ENCODE assay signal across 19 cellular contexts in genomic region chr9:128696923-128697707, GRCh38. TPM values are rescaled to one million over a fixed set of nuclear protein-coding genes. Genes with fewer than 3 reads are reported as not detected.
DNase-seq lines count a peak whose midpoint lies in the region; ATAC-seq and TF ChIP-seq lines count a peak whose summit lies in the region.
"Had no signal": no experiment of that assay in that cellular context is flagged by ENCODE, and none has a peak within 500 bp of the region (broad histone marks: within the 10 kb centered on the region; RNA-seq: fewer than 3 reads in every experiment).

No MANE protein-coding gene starts in this region.

- H3K4me2 ChIP-seq in DND-41 (ENCODE audit: insufficient read depth, low read length) (no peak overlapping the region), GM23338 (no peak overlapping the region)
- H3K4me2 ChIP-seq: BLaER1 treated with 17β-estradiol and CSF1 and Interleukin-3, amounts not matched to agents 10 nM and 100 nM had no signal

- no peaks in the 10 kb centered on the region; the same call in 2 of the 3 replicates for H3K9me3 Mint-ChIP-seq in GM23338
- H3K9me3 Mint-ChIP-seq in activated naive CD8-positive, alpha-beta T cell treated with anti-CD3 and anti-CD28 coated beads, Interleukin-2, amount 50 U/mL, for 24 hours = no peaks in the 10 kb centered on the region
- H3K9me3 Mint-ChIP-seq in natural killer cell = no peaks in the 10 kb centered on the region
- H3K9me3 Mint-ChIP-seq: natural killer cell treated with Interleukin-12 subunit alpha and Interleukin-12 subunit beta and Interleukin-15 and Interleukin-18, amount 100 ng/mL, for 72 hours had no signal

- H3K4me3 Mint-ChIP-seq in GM23338 (0 out of 3 replicates have a peak overlapping the region, but pooled peaks have one; percentile 30), natural killer cell (no peak overlapping the region)
- H3K4me3 Mint-ChIP-seq in activated naive CD8-positive, alpha-beta T cell treated with anti-CD3 and anti-CD28 coated beads, Interleukin-2, amount 50 U/mL, for 24 hours = no peak overlapping the region
- H3K4me3 Mint-ChIP-seq: natural killer cell treated with Interleukin-12 subunit alpha and Interleukin-12 subunit beta and Interleukin-15 and Interleukin-18, amount 100 ng/mL, for 72 hours had no signal

- intact Hi-C loops in natural killer cell (cut with micrococcal nuclease) = no loop called here

- H3K4me3 ChIP-seq in DND-41 (ENCODE audit: low read depth in 1 of 2, low read length in 2 of 2) (no peak overlapping the region), GM23338 (no peak overlapping the region)
- H3K4me3 ChIP-seq: BLaER1 treated with 17β-estradiol and CSF1 and Interleukin-3, amounts not matched to agents 10 nM and 100 nM; gastroesophageal sphincter had no signal

- H3K9me3 ChIP-seq in DND-41 (ENCODE audit: insufficient read depth, low read length, severe bottlenecking) = no peaks in the 10 kb centered on the region
- H3K9me3 ChIP-seq: BLaER1 treated with 17β-estradiol and CSF1 and Interleukin-3, amounts not matched to agents 10 nM and 100 nM; gastroesophageal sphincter had no signal

- no peak overlapping the region for H2AFZ ChIP-seq in DND-41 (ENCODE audit: low read depth, low read length)
- no peak overlapping the region for H2AFZ ChIP-seq in GM23338

- DNase-seq in DND-41 = no peak
- no peak for DNase-seq in GM23338 (ENCODE audit: low spot score)
- no peak for DNase-seq in activated naive CD8-positive, alpha-beta T cell treated with anti-CD3 and anti-CD28 coated beads, Interleukin-2, amount 50 U/mL, for 24 hours
- DNase-seq in natural killer cell = no peak
- no peak for DNase-seq in anterior cingulate cortex (lab: John Stamatoyannopoulos, UW)
- no peak for DNase-seq in NOMO-1 (lab: John Stamatoyannopoulos, UW; ENCODE audit: unreplicated experiment in 2 of 2)
- DNase-seq: activated CD4-positive, alpha-beta T cell treated with anti-CD3 and anti-CD28 coated beads for 1 hour; DMS79; H7; MM.1S; NCI-H2081; NCI-H526; right cardiac atrium; stimulated activated CD4-positive, alpha-beta T cell treated with anti-CD3 and anti-CD28 coated beads, Interleukin-1b, Interleukin-23, amount 100 ng/mL, for 48 hours had no signal

- H3K36me3 ChIP-seq in DND-41 (ENCODE audit: insufficient read depth, low read length) (peaks cover 39% of the 10 kb centered on the region), GM23338 (ENCODE audit: insufficient read depth) (peaks cover 47% of the 10 kb centered on the region)

- no peaks in the 10 kb centered on the region for H3K27me3 ChIP-seq in DND-41 (ENCODE audit: insufficient read depth, low read length, poor library complexity)
- H3K27me3 ChIP-seq in GM23338 (ENCODE audit: insufficient read depth) = no peaks in the 10 kb centered on the region
- H3K27me3 ChIP-seq: BLaER1 treated with 17β-estradiol and CSF1 and Interleukin-3, amounts not matched to agents 10 nM and 100 nM; gastroesophageal sphincter had no signal

- H3K4me1 Mint-ChIP-seq in GM23338 = no peaks in the 10 kb centered on the region; the same call in 2 of the 3 replicates
- H3K4me1 Mint-ChIP-seq in activated naive CD8-positive, alpha-beta T cell treated with anti-CD3 and anti-CD28 coated beads, Interleukin-2, amount 50 U/mL, for 24 hours = peaks cover 37% of the 10 kb centered on the region
- peaks cover 15 to 17% of the 10 kb centered on the region in 2 donors for H3K4me1 Mint-ChIP-seq in natural killer cell

- H3K36me3 Mint-ChIP-seq in GM23338 (ENCODE audit: low read depth) (peaks cover 57% of the 10 kb centered on the region), natural killer cell (peaks cover 36% of the 10 kb centered on the region)
- peaks cover 50% of the 10 kb centered on the region for H3K36me3 Mint-ChIP-seq in activated naive CD8-positive, alpha-beta T cell treated with anti-CD3 and anti-CD28 coated beads, Interleukin-2, amount 50 U/mL, for 24 hours (ENCODE audit: low read depth)

- H3K27me3 Mint-ChIP-seq in GM23338 (ENCODE audit: insufficient read depth, low read depth, poor library complexity) (peaks cover 20% of the 10 kb centered on the region), natural killer cell (ENCODE audit: low read depth in 2 of 2) (no peaks in the 10 kb centered on the region)
- H3K27me3 Mint-ChIP-seq in activated naive CD8-positive, alpha-beta T cell treated with anti-CD3 and anti-CD28 coated beads, Interleukin-2, amount 50 U/mL, for 24 hours = no peaks in the 10 kb centered on the region
- H3K27me3 Mint-ChIP-seq: natural killer cell treated with Interleukin-12 subunit alpha and Interleukin-12 subunit beta and Interleukin-15 and Interleukin-18, amount 100 ng/mL, for 72 hours had no signal

- peaks cover 13% of the 10 kb centered on the region for H3K79me2 ChIP-seq in DND-41 (ENCODE audit: insufficient read depth, low read length)
- H3K79me2 ChIP-seq in GM23338 (replicated peaks; ENCODE audit: insufficient read depth) = peaks cover 23% of the 10 kb centered on the region

- H4K20me1 ChIP-seq in DND-41 (ENCODE audit: insufficient read depth, low read length) = peaks cover 17% of the 10 kb centered on the region; the same call in 1 of the 2 replicates
- peaks cover 30% of the 10 kb centered on the region for H4K20me1 ChIP-seq in GM23338 (replicated peaks; ENCODE audit: insufficient read depth)

- H3K27ac Mint-ChIP-seq in GM23338 (no peak overlapping the region), natural killer cell (peak overlapping the region; percentile 45 to 63)
- H3K27ac Mint-ChIP-seq in activated naive CD8-positive, alpha-beta T cell treated with anti-CD3 and anti-CD28 coated beads, Interleukin-2, amount 50 U/mL, for 24 hours = no peak overlapping the region

- peak; percentile 39 for ATAC-seq in DND-41 (ENCODE audit: insufficient read depth, low read depth)
- ATAC-seq in GM23338 = peak; percentile 17
- ATAC-seq in activated naive CD8-positive, alpha-beta T cell treated with anti-CD3 and anti-CD28 coated beads, Interleukin-2, amount 50 U/mL, for 24 hours = peak; percentile 27
- no peak for ATAC-seq in natural killer cell
- ATAC-seq in GM18873 (IDR thresholded peaks at IDR 0.05; ENCODE audit: low FRiP score, unreplicated experiment) = no peak
- ATAC-seq: gastroesophageal sphincter, right cardiac atrium had no signal

- H3K4me1 ChIP-seq in DND-41 (ENCODE audit: insufficient read depth, low read length) = peaks cover 15% of the 10 kb centered on the region
- no peaks in the 10 kb centered on the region for H3K4me1 ChIP-seq in GM23338 (ENCODE audit: insufficient read depth)

- peaks cover 70% of the 10 kb centered on the region for H3F3A ChIP-seq in GM23338 (replicated peaks; ENCODE audit: low read depth)

- no peak for TF ChIP-seq CTCF in DND-41 (IDR thresholded peaks at IDR 0.05; ENCODE audit: borderline replicate concordance, extremely low read depth, low read length, poor library complexity, severe bottlenecking)
- TF ChIP-seq CTCF in GM23338 (conservative IDR thresholded peaks at IDR 0.05; ENCODE audit: low read depth in 2 of 2) = no peak
- TF ChIP-seq CTCF in natural killer cell (IDR thresholded peaks at IDR 0.05) = no peak

- no peak overlapping the region for H3K9ac ChIP-seq in DND-41 (ENCODE audit: low read depth, low read length)
- H3K9ac ChIP-seq: BLaER1 treated with 17β-estradiol and CSF1 and Interleukin-3, amounts not matched to agents 10 nM and 100 nM had no signal

- H3K9me2 ChIP-seq in GM23338 (ENCODE audit: insufficient read depth) = no peaks in the 10 kb centered on the region

- H3K27ac ChIP-seq in DND-41 (ENCODE audit: low read length) (no peak overlapping the region), GM23338 (ENCODE audit: low read depth) (peak overlapping the region; percentile 29; the same call in 1 of the 2 replicates)
- H3K27ac ChIP-seq: BLaER1 treated with 17β-estradiol and CSF1 and Interleukin-3, amounts not matched to agents 10 nM and 100 nM; epithelial cell of prostate; gastroesophageal sphincter had no signal

TF ChIP-seq in GM23338, 12 proteins besides CTCF, POLR2A, EP300 and RAD21:
- no peak for TF ChIP-seq EZH2phosphoT487 (IDR thresholded peaks at IDR 0.05; ENCODE audit: unreplicated experiment)
- TF ChIP-seq POLR2AphosphoS5 (IDR thresholded peaks at IDR 0.05; ENCODE audit: low read depth) = peak; percentile 62

RNA-seq across cellular contexts. Expression of gene PKN3, which starts 5.2 kb away (rescaled TPM):
- total RNA-seq in GM23338 (2014; rRNA removed; shearing (Covaris generic)) = 16.3 and 17.7 TPM in 2 replicates
- polyA plus RNA-seq in GM23338 (2016; fragmentation: Nextera tagmentation; extraction: Ambion mirVana) = 6.2 and 6.7 TPM in 2 replicates
- 1 to 10 TPM; 3.6 to 4.5 (median 3.9) TPM for total RNA-seq in natural killer cell

RNA-seq across cellular contexts. Expression of gene SET, which starts 8.1 kb away (rescaled TPM):
- total RNA-seq in GM23338 (2014; rRNA removed; shearing (Covaris generic)) = 949 and 964 TPM in 2 replicates
- polyA plus RNA-seq in GM23338 (2016; fragmentation: Nextera tagmentation; extraction: Ambion mirVana) = 1,113 and 1,261 TPM in 2 replicates
- total RNA-seq in natural killer cell = 100 to 1,000 TPM; 331 to 341 (median 334) TPM

RNA-seq across cellular contexts. Expression of gene ZDHHC12, which starts 26.8 kb away (rescaled TPM):
- total RNA-seq in GM23338 (2014; rRNA removed; shearing (Covaris generic)) = 54.1 and 57.9 TPM in 2 replicates
- 47.5 and 50.3 TPM in 2 replicates for polyA plus RNA-seq in GM23338 (2016; fragmentation: Nextera tagmentation; extraction: Ambion mirVana)
- total RNA-seq in natural killer cell = 10 to 100 TPM; 26.1 to 37.1 (median 28.6) TPM

RNA-seq across cellular contexts. Expression of gene DYNC2I2, which starts 40.5 kb away (rescaled TPM):
- total RNA-seq in GM23338 (2014; rRNA removed; shearing (Covaris generic)) = 68.4 and 78.3 TPM in 2 replicates
- 48.7 and 51.5 TPM in 2 replicates for polyA plus RNA-seq in GM23338 (2016; fragmentation: Nextera tagmentation; extraction: Ambion mirVana)
- 1 to 10 TPM; 5.2 to 6.3 (median 5.5) TPM for total RNA-seq in natural killer cell

Comparison
In these comparisons a context has a peak if more than half of its experiments do, and no peak if none do; other contexts are left out.
1. ATAC-seq: peak in DND-41 (single experiment), GM23338 (single experiment) and activated naive CD8-positive, alpha-beta T cell treated with anti-CD3 and anti-CD28 coated beads, Interleukin-2, amount 50 U/mL, for 24 hours (single experiment); none in natural killer cell (0 of 3) and GM18873 (single experiment).
2. H3K27ac Mint-ChIP-seq: peak in natural killer cell (2 of 2); none in GM23338 (single experiment) and activated naive CD8-positive, alpha-beta T cell treated with anti-CD3 and anti-CD28 coated beads, Interleukin-2, amount 50 U/mL, for 24 hours (single experiment).